Comparison of ENCODE assay signal across 30 cellular contexts in genomic region chr11:41039592-41039991, GRCh38.
"Had no signal": no experiment of that assay in that cellular context is flagged by ENCODE, and none has a peak within 500 bp of the region (broad histone marks: within the 10 kb centered on the region; RNA-seq: fewer than 3 reads in every experiment).

No MANE protein-coding gene starts in this region.

- H3K27ac ChIP-seq: cardiac muscle cell, VCaP had no signal

- DNase-seq: activated B cell treated with CpG ODN at 0.5 μM for 24 hours; activated CD4-positive, alpha-beta memory T cell treated with anti-CD3 and anti-CD28 coated beads, Interleukin-2, amount 10 ng/mL, durations not matched to agents 7 days and 5 days; activated CD4-positive, alpha-beta T cell treated with anti-CD3 and anti-CD28 coated beads for 48 hours; activated CD4-positive, CD25-positive, alpha-beta regulatory T cell treated with anti-CD3 and anti-CD28 coated beads, Interleukin-2, amount 50 U/mL, for 72 hours; activated CD8-positive, alpha-beta memory T cell treated with anti-CD3 and anti-CD28 coated beads for 24 hours; activated CD8-positive, alpha-beta memory T cell treated with anti-CD3 and anti-CD28 coated beads, Interleukin-2, amount 10 ng/mL, durations not matched to agents 7 days and 5 days; activated CD8-positive, alpha-beta memory T cell treated with anti-CD3 and anti-CD28 coated beads, Interleukin-2, amount 50 U/mL, for 48 hours; activated effector memory CD4-positive, alpha-beta T cell treated with Interleukin-2 at 50 U/mL for 16 hours; activated naive CD4-positive, alpha-beta T cell treated with anti-CD3 and anti-CD28 coated beads, Interleukin-2, amount 10 ng/mL, durations not matched to agents 7 days and 5 days; activated T-cell treated with anti-CD3 and anti-CD28 coated beads, Interleukin-2, amount 50 U/mL, for 48 hours; amniotic stem cell; aorta; Karpas-422; MG63; MV-4-11; NCI-H1092; NCI-H1436 treated with DMSO at 0.1 percent for 48 hours; NCI-H1694 treated with DMSO at 0.1 percent for 48 hours; NCI-H2029; NCI-H345; NCI-H524 treated with DMSO at 0.1 percent for 48 hours; NK-92 treated with Interleukin-12 subunit alpha and Interleukin-12 subunit beta, amount 100 ng/mL, for 24 hours; SIG-M5; SW 1271; T-helper 1 cell; T-helper 2 cell; T-helper 9 cell had no signal

- H3K9me3 ChIP-seq: MG63 had no signal

- ATAC-seq: activated CD8-positive, alpha-beta memory T cell treated with anti-CD3 and anti-CD28 coated beads, Interleukin-2, amount 10 ng/mL, durations not matched to agents 7 days and 5 days; SK-N-SH treated with all-trans-retinoic acid at 6 μM for 48 hours had no signal

- H3K27me3 ChIP-seq: cardiac muscle cell, MG63 had no signal

- H3K36me3 ChIP-seq: cardiac muscle cell, MG63 had no signal

- H3K4me3 ChIP-seq: cardiac muscle cell, MG63 had no signal
